ENCODE assay signal across 19 cellular contexts in genomic region chr3:1092061-1092460, GRCh38. TPM values are rescaled to one million over a fixed set of nuclear protein-coding genes. Genes with fewer than 3 reads are reported as not detected.
"Had no signal": no experiment of that assay in that cellular context is flagged by ENCODE, and none has a peak within 500 bp of the region (broad histone marks: within the 10 kb centered on the region; RNA-seq: fewer than 3 reads in every experiment).

No MANE protein-coding gene starts in this region.

- H3K27ac Mint-ChIP-seq: activated naive CD8-positive, alpha-beta T cell treated with anti-CD3 and anti-CD28 coated beads for 36 hours had no signal

- H3K4me3 Mint-ChIP-seq: activated naive CD8-positive, alpha-beta T cell treated with anti-CD3 and anti-CD28 coated beads for 36 hours had no signal

- H3K27ac ChIP-seq: heart right ventricle, left ventricle myocardium inferior, stomach, vagina had no signal

- ATAC-seq: heart right ventricle had no signal

- H3K36me3 ChIP-seq: heart right ventricle, left ventricle myocardium inferior, stomach, vagina had no signal

- H3K9me3 ChIP-seq: left ventricle myocardium inferior, stomach, vagina had no signal

- H3K4me1 ChIP-seq: heart right ventricle, left ventricle myocardium inferior, stomach, vagina had no signal

- H3K27me3 ChIP-seq: stomach, vagina had no signal

- H3K4me1 Mint-ChIP-seq: activated naive CD8-positive, alpha-beta T cell treated with anti-CD3 and anti-CD28 coated beads for 36 hours had no signal

- H3K9me3 Mint-ChIP-seq: activated naive CD8-positive, alpha-beta T cell treated with anti-CD3 and anti-CD28 coated beads for 36 hours had no signal

- DNase-seq: activated CD4-positive, alpha-beta T cell treated with anti-CD3 and anti-CD28 coated beads for 1 hour; activated CD4-positive, alpha-beta T cell treated with anti-CD3 and anti-CD28 coated beads, Interleukin-2, amount 50 U/mL, for 48 hours; activated gamma-delta T cell; activated naive CD8-positive, alpha-beta T cell treated with anti-CD3 and anti-CD28 coated beads for 36 hours; activated T-cell treated with anti-CD3 and anti-CD28 coated beads, Interleukin-2, amount 50 U/mL, for 48 hours; cortex of kidney; effector CD8-positive, alpha-beta T cell; heart right ventricle; left ventricle myocardium inferior; stimulated activated CD4-positive, alpha-beta T cell treated with anti-CD3 and anti-CD28 coated beads, Interleukin-15, amount 100 ng/mL, for 24 hours; stimulated activated CD4-positive, alpha-beta T cell treated with anti-CD3 and anti-CD28 coated beads, Interleukin-4, amount 100 ng/mL, for 4 hours; stomach; SW 1271; T-helper 9 cell had no signal

- H3K27me3 Mint-ChIP-seq: activated naive CD8-positive, alpha-beta T cell treated with anti-CD3 and anti-CD28 coated beads for 36 hours had no signal

- H3K36me3 Mint-ChIP-seq: activated naive CD8-positive, alpha-beta T cell treated with anti-CD3 and anti-CD28 coated beads for 36 hours had no signal

- H3K4me3 ChIP-seq: heart right ventricle, left ventricle myocardium inferior, stomach, vagina had no signal

RNA-seq across cellular contexts. Expression of gene CNTN6, which starts 0.8 kb away (rescaled TPM):
- total RNA-seq: activated naive CD8-positive, alpha-beta T cell treated with anti-CD3 and anti-CD28 coated beads for 36 hours; fibroblast of lung; left ventricle myocardium inferior; myocyte; pulmonary artery endothelial cell had no signal
- polyA plus RNA-seq: fibroblast of lung, stomach, thymus had no signal
